In genomic region chr1:227761621-227762230, GRCh38 we compare ENCODE assay signal across 11 cellular contexts. TPM values are rescaled to one million over a fixed set of nuclear protein-coding genes. Genes with fewer than 3 reads are reported as not detected.
DNase-seq lines count a peak whose midpoint lies in the region; FAIRE-seq and TF ChIP-seq lines count a peak whose summit lies in the region.
"Had no signal": no experiment of that assay in that cellular context is flagged by ENCODE, and none has a peak within 500 bp of the region (broad histone marks: within the 10 kb centered on the region; RNA-seq: fewer than 3 reads in every experiment).

No MANE protein-coding gene starts in this region.

- no peak for TF ChIP-seq CTCF in MM.1S (IDR thresholded peaks at IDR 0.05; ENCODE audit: low read length)
- no peak for TF ChIP-seq CTCF in esophagus squamous epithelium (IDR thresholded peaks at IDR 0.05)

- DNase-seq in GM12891 (ENCODE audit: insufficient read length, low spot score) (no peak), MM.1S (no peak), esophagus squamous epithelium (lab: John Stamatoyannopoulos, UW) (no peak), cerebellar nuclear complex (lab: John Stamatoyannopoulos, UW) (no peak), foreskin melanocyte (no peak), RKO (ENCODE audit: low spot score) (no peak)

- peaks cover 43% of the 10 kb centered on the region for H3K4me1 ChIP-seq in MM.1S (ENCODE audit: low read length)
- peaks cover 20 to 46% (median 32%) of the 10 kb centered on the region in 3 donors for H3K4me1 ChIP-seq in esophagus squamous epithelium

- H3K27me3 ChIP-seq in MM.1S (replicated peaks; ENCODE audit: insufficient read depth, low read length) (no peaks in the 10 kb centered on the region), esophagus squamous epithelium (peaks cover 0 to 10% (median 0%) of the 10 kb centered on the region in 4 donors)

- 80 to 86% methylated on average over 6 to 10 of the region's 17 CpGs for WGBS in esophagus squamous epithelium, 2 donors

- H3K9ac ChIP-seq in MM.1S (ENCODE audit: low read length): peak overlapping the region; percentile 5; the same call in 1 of the 2 replicates

- no peaks in the 10 kb centered on the region for H4K20me1 ChIP-seq in MM.1S (ENCODE audit: insufficient read depth, low read length)

- FAIRE-seq in GM12891 (lab: Jason Lieb, UNC): peak; percentile 35

- H3K27ac ChIP-seq in MM.1S (ENCODE audit: low read length): peak overlapping the region; percentile 60
- peak overlapping the region in 3 of 4 donors; percentile 0 to 26 (median 17) for H3K27ac ChIP-seq in esophagus squamous epithelium
- H3K27ac ChIP-seq in skin epidermis: peak overlapping the region in 12 of 21 experiments; percentile 6 to 89 (median 49)

- intact Hi-C loops in esophagus squamous epithelium (cut with DNase I): loop anchor here (5.0 to 10.0 kb wide), 2 partner anchors 123 to 186 kb away; partner anchors contain the start of gene WNT9A

- H3K79me2 ChIP-seq in MM.1S (ENCODE audit: low read length): peaks cover 46% of the 10 kb centered on the region

- H3K36me3 ChIP-seq in MM.1S (replicated peaks; ENCODE audit: insufficient read depth, low read length): peaks cover 9% of the 10 kb centered on the region
- peaks cover 0 to 78% (median 10%) of the 10 kb centered on the region in 3 donors for H3K36me3 ChIP-seq in esophagus squamous epithelium

- 0 out of 2 replicates have a peak overlapping the region, but pooled peaks have one; percentile 1 for H3K4me3 ChIP-seq in MM.1S (ENCODE audit: low read length)
- no peak overlapping the region for H3K4me3 ChIP-seq in esophagus squamous epithelium
- H3K4me3 ChIP-seq in skin epidermis: no peak overlapping the region
- H3K4me3 ChIP-seq: mucosa of descending colon had no signal

- no peaks in the 10 kb centered on the region for H3K9me2 ChIP-seq in MM.1S (replicated peaks; ENCODE audit: insufficient read depth, low read length)

- TF ChIP-seq POLR2A in GM12891 (IDR thresholded peaks at IDR 0.05; ENCODE audit: low read depth, low read length) (no peak), esophagus squamous epithelium (IDR thresholded peaks at IDR 0.05) (no peak)

- H3F3A ChIP-seq in MM.1S (ENCODE audit: insufficient read depth, low read length): peaks cover 31% of the 10 kb centered on the region

- H3K4me2 ChIP-seq in MM.1S (ENCODE audit: low read depth, low read length): peak overlapping the region; percentile 52

- H3K9me3 ChIP-seq in MM.1S (replicated peaks; ENCODE audit: insufficient read depth, low read length) (no peaks in the 10 kb centered on the region), esophagus squamous epithelium (no peaks in the 10 kb centered on the region)
- H3K9me3 ChIP-seq: mucosa of descending colon had no signal

- no peak overlapping the region for H2AFZ ChIP-seq in MM.1S (ENCODE audit: low read length)

TF ChIP-seq in GM12891, 5 proteins besides CTCF, POLR2A, EP300 and RAD21:
- no peak for TF ChIP-seq POU2F2 (IDR thresholded peaks at IDR 0.05; ENCODE audit: low read depth, low read length)
- no peak for TF ChIP-seq PAX5 (IDR thresholded peaks at IDR 0.05; ENCODE audit: insufficient read depth, low read length, severe bottlenecking)
- no peak for TF ChIP-seq TAF1 (IDR thresholded peaks at IDR 0.05; ENCODE audit: low read depth, low read length)
- TF ChIP-seq POLR2AphosphoS5 (IDR thresholded peaks at IDR 0.05; ENCODE audit: low read depth, low read length): no peak
- no peak for TF ChIP-seq SPI1 (IDR thresholded peaks at IDR 0.05; ENCODE audit: low read depth, low read length)

RNA-seq across cellular contexts. Expression of gene SNAP47, which starts 26.5 kb away (rescaled TPM):
- 21.8 TPM for polyA plus RNA-seq in GM12891 (2012; ENCODE audit: low read depth, missing spikeins)
- 10 to 100 TPM; 11.3 to 28.5 (median 20.2) TPM for total RNA-seq in esophagus squamous epithelium

RNA-seq across cellular contexts. Expression of gene JMJD4, which starts 26.6 kb away (rescaled TPM):
- polyA plus RNA-seq in GM12891 (2012; ENCODE audit: low read depth, missing spikeins): 10.5 TPM
- total RNA-seq in esophagus squamous epithelium: 10 to 100 TPM; 13.4 to 20.0 (median 16.7) TPM

RNA-seq across cellular contexts. Expression of gene PRSS38, which starts 53.7 kb away (rescaled TPM):
- polyA plus RNA-seq in GM12891 (2012; ENCODE audit: low read depth, missing spikeins): not detected
- not detected for total RNA-seq in esophagus squamous epithelium
- total RNA-seq: dermis blood vessel endothelial cell, H1, mucosa of descending colon, pulmonary artery endothelial cell had no signal
- polyA plus RNA-seq: H1 had no signal
